ENCODE assay signal across 15 cellular contexts in genomic region chr17:61302911-61303310, GRCh38.
DNase-seq lines count a peak whose midpoint lies in the region; ATAC-seq and TF ChIP-seq lines count a peak whose summit lies in the region.
"Had no signal": no experiment of that assay in that cellular context is flagged by ENCODE, and none has a peak within 500 bp of the region (broad histone marks: within the 10 kb centered on the region; RNA-seq: fewer than 3 reads in every experiment).

No MANE protein-coding gene starts in this region.

- H3K9me3 ChIP-seq in endodermal cell (ENCODE audit: control insufficient read depth, low read length) = no peaks in the 10 kb centered on the region
- H3K9me3 ChIP-seq in fibroblast of lung (ENCODE audit: control insufficient read depth, insufficient read depth, low read depth, low read length) = no peaks in the 10 kb centered on the region
- H3K9me3 ChIP-seq in vagina = no peaks in the 10 kb centered on the region
- H3K9me3 ChIP-seq: BLaER1, Caco-2 had no signal

- no peak overlapping the region for H3K9ac ChIP-seq in endodermal cell (ENCODE audit: extremely low read depth, low read length, poor library complexity, severe bottlenecking)
- no peak overlapping the region for H3K9ac ChIP-seq in fibroblast of lung (ENCODE audit: insufficient read depth, low read length)
- H3K9ac ChIP-seq: BLaER1 had no signal

- H3K4me3 ChIP-seq in endodermal cell (ENCODE audit: low read length) (no peak overlapping the region), fibroblast of lung (replicated peaks in 1 of 4; ENCODE audit: control extremely low read depth in 1 of 4, insufficient read depth in 1 of 4, low read depth in 3 of 4, low read length in 4 of 4) (no peak overlapping the region), vagina (no peak overlapping the region), lower leg skin (ENCODE audit: low read depth, poor library complexity, severe bottlenecking) (no peak overlapping the region)
- H3K4me3 ChIP-seq: BLaER1 had no signal

- H3K4me2 ChIP-seq in fibroblast of lung (ENCODE audit: extremely low read depth, insufficient read depth, low read length) = peak overlapping the region; percentile 46
- H3K4me2 ChIP-seq: BLaER1 had no signal

- TF ChIP-seq CTCF in endodermal cell (conservative IDR thresholded peaks at IDR 0.05) = no peak
- no peak for TF ChIP-seq CTCF in fibroblast of lung (conservative IDR thresholded peaks at IDR 0.05 in 1 of 2, IDR thresholded peaks at IDR 0.05 in 1 of 2; ENCODE audit: low read depth in 1 of 2, low read length in 2 of 2)
- TF ChIP-seq CTCF in nephron (IDR thresholded peaks at IDR 0.05; ENCODE audit: unreplicated experiment in 3 of 3) = no peak
- TF ChIP-seq CTCF in vagina (IDR thresholded peaks at IDR 0.05) = no peak
- no peak for TF ChIP-seq CTCF in lower leg skin (IDR thresholded peaks at IDR 0.05)

- H3K27ac Mint-ChIP-seq in endodermal cell (no peak overlapping the region), nephron (peak overlapping the region in 2 of 3 experiments; percentile 16 to 74)
- H3K27ac Mint-ChIP-seq in naive thymus-derived CD8-positive, alpha-beta T cell = no peak overlapping the region

- H3K27me3 ChIP-seq in endodermal cell (ENCODE audit: control insufficient read depth, insufficient read depth, low read length, poor library complexity, severe bottlenecking) (no peaks in the 10 kb centered on the region), fibroblast of lung (ENCODE audit: control insufficient read depth, insufficient read depth, low read length) (no peaks in the 10 kb centered on the region), vagina (no peaks in the 10 kb centered on the region)
- H3K27me3 ChIP-seq: BLaER1 had no signal

- H3K4me3 Mint-ChIP-seq in endodermal cell (no peak overlapping the region), nephron (no peak overlapping the region)
- H3K4me3 Mint-ChIP-seq in naive thymus-derived CD8-positive, alpha-beta T cell = no peak overlapping the region
- H3K4me3 Mint-ChIP-seq: CD8-positive, alpha-beta memory T cell; H9 had no signal

- WGBS in endodermal cell (ENCODE audit: insufficient coverage in 1 of 2, insufficient read length in 1 of 2), 2 experiments = 95 to 96% methylated on average over 4 of the region's 4 CpGs
- WGBS in lower leg skin, 2 donors = 96 to 99% methylated on average over 4 of the region's 4 CpGs

- H3K36me3 Mint-ChIP-seq in endodermal cell (ENCODE audit: low read depth) (no peaks in the 10 kb centered on the region), nephron (ENCODE audit: low read depth) (no peaks in the 10 kb centered on the region)
- H3K36me3 Mint-ChIP-seq in naive thymus-derived CD8-positive, alpha-beta T cell = no peaks in the 10 kb centered on the region

- H3K4me1 Mint-ChIP-seq in endodermal cell (peaks cover 3% of the 10 kb centered on the region), nephron (peaks cover 47% of the 10 kb centered on the region)
- peaks cover 0 to 3% (median 0%) of the 10 kb centered on the region in 4 donors for H3K4me1 Mint-ChIP-seq in naive thymus-derived CD8-positive, alpha-beta T cell
- H3K4me1 Mint-ChIP-seq: CD8-positive, alpha-beta memory T cell had no signal

- H3K27ac ChIP-seq in endodermal cell (ENCODE audit: low read depth, low read length) (no peak overlapping the region), fibroblast of lung (ENCODE audit: insufficient read depth, low read length) (no peak overlapping the region), vagina (no peak overlapping the region)
- H3K27ac ChIP-seq: BLaER1 had no signal

- H3K36me3 ChIP-seq in endodermal cell (ENCODE audit: control insufficient read depth, insufficient read depth, low read length) (no peaks in the 10 kb centered on the region), fibroblast of lung (ENCODE audit: control insufficient read depth, insufficient read depth, low read length) (no peaks in the 10 kb centered on the region), vagina (no peaks in the 10 kb centered on the region)
- H3K36me3 ChIP-seq: BLaER1 had no signal

- H3K4me1 ChIP-seq in endodermal cell (ENCODE audit: control insufficient read depth, insufficient read depth, low read length) = no peaks in the 10 kb centered on the region
- H3K4me1 ChIP-seq in fibroblast of lung (ENCODE audit: control insufficient read depth, extremely low read depth, insufficient read depth, low read length) = peaks cover 39% of the 10 kb centered on the region
- H3K4me1 ChIP-seq in vagina = no peaks in the 10 kb centered on the region
- H3K4me1 ChIP-seq: BLaER1, Caco-2 had no signal

- H3K79me2 ChIP-seq in fibroblast of lung (ENCODE audit: control insufficient read depth, insufficient read depth, low read length) = no peaks in the 10 kb centered on the region

- H3K9me3 Mint-ChIP-seq in endodermal cell = no peaks in the 10 kb centered on the region
- no peaks in the 10 kb centered on the region for H3K9me3 Mint-ChIP-seq in nephron
- no peaks in the 10 kb centered on the region for H3K9me3 Mint-ChIP-seq in naive thymus-derived CD8-positive, alpha-beta T cell
- H3K9me3 Mint-ChIP-seq: CD8-positive, alpha-beta memory T cell; H9 had no signal

- no peak for TF ChIP-seq POLR2A in vagina (IDR thresholded peaks at IDR 0.05)
- TF ChIP-seq POLR2A in lower leg skin (IDR thresholded peaks at IDR 0.05) = no peak

- ATAC-seq in naive thymus-derived CD8-positive, alpha-beta T cell = no peak

- peak overlapping the region; percentile 34 for H2AFZ ChIP-seq in fibroblast of lung (ENCODE audit: low read length)

- intact Hi-C loops in vagina (cut with DNase I) (no loop called here), lower leg skin (cut with DNase I; ENCODE audit: low total_unique reads) (no loop called here)

- H3K27me3 Mint-ChIP-seq in endodermal cell (ENCODE audit: insufficient read depth) = peaks cover 8% of the 10 kb centered on the region
- no peaks in the 10 kb centered on the region for H3K27me3 Mint-ChIP-seq in nephron (ENCODE audit: low read depth)
- H3K27me3 Mint-ChIP-seq in naive thymus-derived CD8-positive, alpha-beta T cell = no peaks in the 10 kb centered on the region
- H3K27me3 Mint-ChIP-seq: CD8-positive, alpha-beta memory T cell had no signal

- DNase-seq in endodermal cell (peak; percentile 44), fibroblast of lung (ENCODE audit: low read depth in 2 of 2) (no peak), vagina (ENCODE audit: extremely low spot score in 2 of 2) (peak; percentile 34 to 40), NCI-H1048 (lab: John Stamatoyannopoulos, UW) (no peak), lower leg skin (ENCODE audit: low spot score in 2 of 2) (no peak)
- no peak for DNase-seq in naive thymus-derived CD8-positive, alpha-beta T cell
- DNase-seq: AML-193; Caco-2; CD8-positive, alpha-beta memory T cell; DND-41; GDM1; GOT3 had no signal

- POLR2A ChIA-PET in naive thymus-derived CD8-positive, alpha-beta T cell (lab: Charles Lee) = no interaction called here

- H4K20me1 ChIP-seq in fibroblast of lung (ENCODE audit: control insufficient read depth, extremely low read depth, insufficient read depth, low read length) = no peaks in the 10 kb centered on the region
- H4K20me1 ChIP-seq: BLaER1 had no signal

Comparison
In these comparisons a context has a peak if more than half of its experiments do, and no peak if none do; other contexts are left out.
1. DNase-seq: peak in endodermal cell (single experiment) and vagina (2 of 2); none in fibroblast of lung (0 of 2), NCI-H1048 (single experiment), naive thymus-derived CD8-positive, alpha-beta T cell (0 of 10) and lower leg skin (0 of 2).
2. H3K27ac Mint-ChIP-seq: peak in nephron (2 of 3); none in endodermal cell (single experiment) and naive thymus-derived CD8-positive, alpha-beta T cell (0 of 10).